Comparison of ENCODE assay signal across 1 cellular context in genomic region chr20:44310664-44311639, GRCh38.
TF ChIP-seq lines count a peak whose summit lies in the region.

FITM2 (minus strand) TSS chr20:44311202; CDS start chr20:44311148, 54 bp downstream.

TF ChIP-seq in SK-N-SH, 30 proteins besides CTCF, POLR2A, EP300 and RAD21 (continued from another document):
- TF ChIP-seq ZBTB33 (IDR thresholded peaks at IDR 0.05; ENCODE audit: borderline replicate concordance, low read depth) (no peak), TAF1 (IDR thresholded peaks at IDR 0.05; ENCODE audit: borderline replicate concordance, low read depth, low read length) (peak; percentile 46; the same call in 1 of the 2 replicates), EZH2phosphoT487 (IDR thresholded peaks at IDR 0.05; ENCODE audit: borderline replicate concordance, low read depth) (no peak), NRF1 (IDR thresholded peaks at IDR 0.05; ENCODE audit: low read depth, low read length) (peak; percentile 94), POLR2AphosphoS5 (IDR thresholded peaks at IDR 0.05; ENCODE audit: low read depth, low read length) (peak; percentile 49), SIN3A (IDR thresholded peaks at IDR 0.05; ENCODE audit: borderline replicate concordance, low read depth, low read length) (peak; percentile 41; the same call in 1 of the 2 replicates), USF1 (IDR thresholded peaks at IDR 0.05; ENCODE audit: borderline replicate concordance, low read depth) (no peak), IRF3 (IDR thresholded peaks at IDR 0.05; ENCODE audit: low read depth, low read length) (no peak), USF2 (IDR thresholded peaks at IDR 0.05; ENCODE audit: borderline replicate concordance, low read depth, low read length) (no peak), TCF12 (IDR thresholded peaks at IDR 0.05) (no peak), GABPA (IDR thresholded peaks at IDR 0.05; ENCODE audit: low read depth) (no peak), FOSL2 (IDR thresholded peaks at IDR 0.05; ENCODE audit: borderline replicate concordance, low read depth) (no peak)
